ENCODE assay signal across 22 cellular contexts in the genomic region with DNA sequence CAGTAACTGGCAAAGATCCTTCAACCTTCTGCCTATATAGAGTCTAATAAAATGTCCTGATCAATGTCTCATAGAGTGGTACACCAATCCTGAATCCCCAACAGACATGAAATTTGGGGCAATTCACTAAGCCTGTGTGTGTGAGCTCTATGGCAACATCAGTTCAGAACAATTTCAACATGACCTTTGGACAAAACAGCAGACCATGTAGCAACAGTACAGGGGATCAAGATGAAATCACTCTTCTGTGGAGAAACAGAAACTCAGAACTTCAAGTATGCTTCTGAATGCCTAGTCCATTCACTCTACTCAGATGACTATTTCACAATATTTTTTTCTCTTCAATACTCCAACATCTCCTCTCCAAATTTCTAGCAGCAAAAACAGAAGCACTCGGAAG. TPM values are rescaled to one million over a fixed set of nuclear protein-coding genes. Genes with fewer than 3 reads are reported as not detected.
DNase-seq lines count a peak whose midpoint lies in the region; ATAC-seq and TF ChIP-seq lines count a peak whose summit lies in the region.
"Had no signal": no experiment of that assay in that cellular context is flagged by ENCODE, and none has a peak within 500 bp of the region (broad histone marks: within the 10 kb centered on the region; RNA-seq: fewer than 3 reads in every experiment).

No MANE protein-coding gene starts in this region.

- H3K9me1 ChIP-seq in IMR-90 (ENCODE audit: insufficient read depth, low read length), result no peaks in the 10 kb centered on the region

- intact Hi-C loops in IMR-90 (cut with micrococcal nuclease), result no loop called here
- intact Hi-C loops in body of pancreas (cut with DNase I), result no loop called here
- intact Hi-C loops in upper lobe of right lung (cut with DNase I), result no loop called here
- intact Hi-C loops in lower leg skin (cut with DNase I; ENCODE audit: low total_unique reads), result no loop called here

- no TSS peak for BruUV-seq in IMR-90 (replicated peaks; lab: Mats Ljungman, UMichigan)

- TF ChIP-seq RAD21 in IMR-90 (IDR thresholded peaks at IDR 0.05; ENCODE audit: low read length), result no peak
- no peak for TF ChIP-seq RAD21 in liver (IDR thresholded peaks at IDR 0.05)

- H2AK9ac ChIP-seq in IMR-90 (replicated peaks; ENCODE audit: low read depth, low read length, poor library complexity), result no peak overlapping the region

- H3K27ac ChIP-seq in IMR-90 (ENCODE audit: insufficient read depth, low read length) (no peak overlapping the region), body of pancreas (no peak overlapping the region), liver (ENCODE audit: low read depth in 1 of 2, low read length in 2 of 2) (no peak overlapping the region), upper lobe of right lung (no peak overlapping the region)

- H3K4me1 ChIP-seq in IMR-90 (ENCODE audit: control insufficient read depth, insufficient read depth, low read length) (no peaks in the 10 kb centered on the region), body of pancreas (peaks cover 1% of the 10 kb centered on the region), liver (ENCODE audit: control insufficient read depth in 4 of 4, insufficient read depth in 4 of 4, low read length in 3 of 4) (no peaks in the 10 kb centered on the region), upper lobe of right lung (no peaks in the 10 kb centered on the region)

- no peak overlapping the region for H4K8ac ChIP-seq in IMR-90 (ENCODE audit: low read depth in 2 of 2, low read length in 2 of 2)

- H3K79me1 ChIP-seq in IMR-90 (ENCODE audit: low read depth in 1 of 2, low read length in 2 of 2), result no peaks in the 10 kb centered on the region

- H2BK20ac ChIP-seq in IMR-90 (ENCODE audit: low read depth, low read length), result no peak overlapping the region

- H3K56ac ChIP-seq in IMR-90 (ENCODE audit: extremely low read depth, insufficient read depth, low read length), result no peak overlapping the region

- POLR2A ChIA-PET in IMR-90 (lab: Charles Lee; ENCODE audit: unreplicated experiment), result no interaction called here

- no peak overlapping the region for H2AK5ac ChIP-seq in IMR-90 (ENCODE audit: low read depth, low read length)

- H3K23ac ChIP-seq in IMR-90 (ENCODE audit: low read depth, low read length), result no peak overlapping the region

- ATAC-seq in IMR-90 (ENCODE audit: low read depth), result no peak
- peak; percentile 53 for ATAC-seq in body of pancreas
- peak; percentile 48 for ATAC-seq in upper lobe of right lung
- no peak for ATAC-seq in GM21786 (IDR thresholded peaks at IDR 0.05; ENCODE audit: unreplicated experiment)
- ATAC-seq: CD8-positive, alpha-beta T cell; K562; Right ventricle myocardium inferior had no signal

- H3K9ac ChIP-seq in IMR-90 (ENCODE audit: low read depth, low read length), result no peak overlapping the region
- no peak overlapping the region for H3K9ac ChIP-seq in liver (ENCODE audit: low read depth in 1 of 2, low read length in 2 of 2)

- H3K4me2 ChIP-seq in IMR-90 (ENCODE audit: low read depth, low read length), result no peak overlapping the region

- no peak overlapping the region for H3K18ac ChIP-seq in IMR-90 (ENCODE audit: low read depth, low read length)

- CTCF ChIA-PET in IMR-90 (lab: Yijun Ruan, JAX), result no interaction called here

- TF ChIP-seq POLR2A in IMR-90 (IDR thresholded peaks at IDR 0.05; ENCODE audit: low read depth, low read length) (no peak), body of pancreas (IDR thresholded peaks at IDR 0.05) (no peak), lower leg skin (IDR thresholded peaks at IDR 0.05) (no peak)

- H4K91ac ChIP-seq in IMR-90 (ENCODE audit: insufficient read depth, low read depth, low read length), result no peak overlapping the region

- TF ChIP-seq CTCF in IMR-90 (conservative IDR thresholded peaks at IDR 0.05; ENCODE audit: low read depth, low read length) (no peak), body of pancreas (IDR thresholded peaks at IDR 0.05) (no peak), liver (IDR thresholded peaks at IDR 0.05; ENCODE audit: low read depth, low read length, missing input control) (no peak), upper lobe of right lung (IDR thresholded peaks at IDR 0.05) (no peak), lower leg skin (IDR thresholded peaks at IDR 0.05) (no peak)

- H2BK15ac ChIP-seq in IMR-90 (ENCODE audit: low read depth, low read length), result no peak overlapping the region

- H4K5ac ChIP-seq in IMR-90 (ENCODE audit: low read depth, low read length), result no peak overlapping the region

- no peak overlapping the region for H2BK5ac ChIP-seq in IMR-90 (ENCODE audit: low read depth, low read length, poor library complexity, severe bottlenecking)

- DNase-seq in IMR-90, result no peak
- DNase-seq in body of pancreas, result no peak
- no peak for DNase-seq in upper lobe of right lung
- no peak for DNase-seq in lower leg skin (ENCODE audit: low spot score in 2 of 2)
- DNase-seq in kidney tubule cell (ENCODE audit: low spot score), result no peak
- DNase-seq: C1 segment of cervical spinal cord; CD8-positive, alpha-beta T cell; DMS79; GOT3; MG63; NCI-H1048; NCI-H1417 treated with DMSO at 0.1 percent for 48 hours; NCI-H187; NCI-H446; NCI-H526 had no signal

- H3K27me3 ChIP-seq in IMR-90 (ENCODE audit: control insufficient read depth, insufficient read depth, low read length), result no peaks in the 10 kb centered on the region
- H3K27me3 ChIP-seq in body of pancreas, result no peaks in the 10 kb centered on the region
- no peaks in the 10 kb centered on the region for H3K27me3 ChIP-seq in liver (ENCODE audit: control insufficient read depth in 4 of 4, insufficient read depth in 4 of 4, low read length in 3 of 4)
- no peaks in the 10 kb centered on the region for H3K27me3 ChIP-seq in upper lobe of right lung
- H3K27me3 ChIP-seq: MG63 had no signal

- no peaks in the 10 kb centered on the region for H4K20me1 ChIP-seq in IMR-90 (ENCODE audit: insufficient read depth, low read length)

- H3K9me3 ChIP-seq in IMR-90 (ENCODE audit: control insufficient read depth, insufficient read depth, low read length) (peaks cover 5% of the 10 kb centered on the region; the same call in 1 of the 2 replicates), body of pancreas (no peaks in the 10 kb centered on the region), liver (ENCODE audit: control insufficient read depth in 4 of 4, low read length in 3 of 4) (no peaks in the 10 kb centered on the region), upper lobe of right lung (no peaks in the 10 kb centered on the region)
- H3K9me3 ChIP-seq: MG63 had no signal

- no peak overlapping the region for H3K4ac ChIP-seq in IMR-90 (ENCODE audit: low read depth, low read length)

- H2AFZ ChIP-seq in IMR-90 (replicated peaks; ENCODE audit: low read length, poor library complexity), result no peak overlapping the region

- H2BK120ac ChIP-seq in IMR-90 (ENCODE audit: low read depth, low read length), result no peak overlapping the region

- in situ Hi-C loops in IMR-90 (cut with MboI; ENCODE audit: low sequenced_read_pairs), result no loop called here

- no peak overlapping the region for H3K4me3 ChIP-seq in IMR-90 (ENCODE audit: insufficient read depth, low read depth, low read length)
- no peak overlapping the region for H3K4me3 ChIP-seq in body of pancreas
- H3K4me3 ChIP-seq in liver (ENCODE audit: low read depth in 1 of 3, low read length in 3 of 3), result no peak overlapping the region
- H3K4me3 ChIP-seq in upper lobe of right lung, result no peak overlapping the region
- H3K4me3 ChIP-seq in lower leg skin (ENCODE audit: low read depth, poor library complexity, severe bottlenecking), result no peak overlapping the region
- H3K4me3 ChIP-seq: K562, MG63 had no signal

- dilution Hi-C loops in IMR-90 (cut with HindIII; ENCODE audit: low sequenced_read_pairs, unreplicated experiment), result no loop called here

- no peak overlapping the region for H3K14ac ChIP-seq in IMR-90 (replicated peaks; ENCODE audit: low read depth, low read length)

- WGBS in IMR-90 (ENCODE audit: extremely low coverage in 2 of 2, insufficient read length in 1 of 2), 2 experiments, result no CpG with 5 or more reads among the region's 1 CpG
- WGBS in body of pancreas, 2 donors, result 83 to 85% methylated on average over 1 of the region's 1 CpG
- WGBS in liver, result 75% methylated on average over 1 of the region's 1 CpG
- 86 to 93% methylated on average over 1 of the region's 1 CpG for WGBS in lower leg skin, 2 donors

- H3K36me3 ChIP-seq in IMR-90 (ENCODE audit: control insufficient read depth, insufficient read depth, low read length) (no peaks in the 10 kb centered on the region), body of pancreas (replicated peaks in 1 of 2; ENCODE audit: insufficient read depth in 1 of 2, low read depth in 2 of 2) (no peaks in the 10 kb centered on the region), liver (ENCODE audit: control insufficient read depth in 4 of 4, insufficient read depth in 3 of 4, low read depth in 1 of 4, low read length in 3 of 4) (no peaks in the 10 kb centered on the region), upper lobe of right lung (no peaks in the 10 kb centered on the region)
- H3K36me3 ChIP-seq: MG63 had no signal

TF ChIP-seq in IMR-90, 13 proteins besides CTCF, POLR2A, EP300 and RAD21 (continues in another document):
- TF ChIP-seq, protein P1, sequence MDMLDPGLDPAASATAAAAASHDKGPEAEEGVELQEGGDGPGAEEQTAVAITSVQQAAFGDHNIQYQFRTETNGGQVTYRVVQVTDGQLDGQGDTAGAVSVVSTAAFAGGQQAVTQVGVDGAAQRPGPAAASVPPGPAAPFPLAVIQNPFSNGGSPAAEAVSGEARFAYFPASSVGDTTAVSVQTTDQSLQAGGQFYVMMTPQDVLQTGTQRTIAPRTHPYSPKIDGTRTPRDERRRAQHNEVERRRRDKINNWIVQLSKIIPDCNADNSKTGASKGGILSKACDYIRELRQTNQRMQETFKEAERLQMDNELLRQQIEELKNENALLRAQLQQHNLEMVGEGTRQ (IDR thresholded peaks at IDR 0.05; ENCODE audit: low read depth, low read length), result no peak
- TF ChIP-seq CEBPB (IDR thresholded peaks at IDR 0.05; ENCODE audit: low read depth, low read length), result 0 out of 2 replicates have a peak, but pooled peaks have one; percentile 1

TF ChIP-seq in liver, 16 proteins besides CTCF, POLR2A, EP300 and RAD21:
- TF ChIP-seq GABPA (IDR thresholded peaks at IDR 0.05 in 1 of 2, conservative IDR thresholded peaks at IDR 0.05 in 1 of 2), result no peak
- TF ChIP-seq HNF4A (conservative IDR thresholded peaks at IDR 0.05), result peak; percentile 50 to 66

RNA-seq across cellular contexts. Expression of a gene that starts 49.1 kb away (rescaled TPM):
- not detected in 2 replicates for total RNA-seq in IMR-90 (2012; rRNA removed)
- not detected in 2 replicates for polyA plus RNA-seq in IMR-90 (2012; rRNA removed)
- polyA plus RNA-seq in IMR-90 (2012; cell fraction: cytosol; rRNA removed), result not detected in 2 replicates
- polyA plus RNA-seq in IMR-90 (2012; cell fraction: nucleus; rRNA removed; ENCODE audit: low replicate concordance), result not detected in 2 replicates
- 1 to 10 TPM in 1 of 2 donors, not detected in 1; 3.1 TPM for total RNA-seq in body of pancreas
- total RNA-seq in liver, result not detected
- not detected for polyA plus RNA-seq in liver
- total RNA-seq in upper lobe of right lung, result not detected
- total RNA-seq in lower leg skin, result not detected
- total RNA-seq: CD8-positive, alpha-beta T cell; K562; LHCN-M2; OCI-LY7; Right ventricle myocardium inferior; SK-MEL-5 had no signal
- polyA plus RNA-seq: K562 had no signal

Comparison
In these comparisons a context has a peak if more than half of its experiments do, and no peak if none do; other contexts are left out.
1. ATAC-seq: peak in body of pancreas (single experiment) and upper lobe of right lung (single experiment); none in IMR-90 (single experiment) and GM21786 (single experiment).